1 cellular context compared by ENCODE assay signal in the genomic region with DNA sequence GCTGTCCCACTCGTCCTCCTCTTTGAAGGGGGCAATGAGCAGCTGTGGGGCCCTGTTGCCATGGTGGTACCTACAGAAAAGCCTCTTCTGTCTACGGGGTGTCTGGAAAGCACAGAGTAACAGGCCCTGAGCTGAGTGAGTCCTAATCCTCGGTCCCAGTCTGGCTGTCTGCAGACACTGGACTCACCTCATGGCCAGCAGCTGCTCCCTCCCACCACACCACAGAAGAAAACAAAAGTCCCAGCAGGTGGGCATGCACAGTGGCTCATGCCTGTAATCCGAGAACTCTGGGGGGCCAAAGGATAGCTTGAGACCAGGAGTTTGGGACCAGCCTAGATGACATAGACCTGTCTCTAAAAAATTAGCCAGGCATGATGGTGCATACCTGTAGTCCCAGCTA.
TF ChIP-seq lines count a peak whose summit lies in the region.

No MANE protein-coding gene starts in this region.

TF ChIP-seq in GM23338, 12 proteins besides CTCF, POLR2A, EP300 and RAD21:
- TF ChIP-seq POLR2AphosphoS5 (IDR thresholded peaks at IDR 0.05; ENCODE audit: low read depth) (no peak), STAT1 (IDR thresholded peaks at IDR 0.05; ENCODE audit: unreplicated experiment) (no peak), ETS1 (IDR thresholded peaks at IDR 0.05) (no peak)
- TF ChIP-seq, protein P1, sequence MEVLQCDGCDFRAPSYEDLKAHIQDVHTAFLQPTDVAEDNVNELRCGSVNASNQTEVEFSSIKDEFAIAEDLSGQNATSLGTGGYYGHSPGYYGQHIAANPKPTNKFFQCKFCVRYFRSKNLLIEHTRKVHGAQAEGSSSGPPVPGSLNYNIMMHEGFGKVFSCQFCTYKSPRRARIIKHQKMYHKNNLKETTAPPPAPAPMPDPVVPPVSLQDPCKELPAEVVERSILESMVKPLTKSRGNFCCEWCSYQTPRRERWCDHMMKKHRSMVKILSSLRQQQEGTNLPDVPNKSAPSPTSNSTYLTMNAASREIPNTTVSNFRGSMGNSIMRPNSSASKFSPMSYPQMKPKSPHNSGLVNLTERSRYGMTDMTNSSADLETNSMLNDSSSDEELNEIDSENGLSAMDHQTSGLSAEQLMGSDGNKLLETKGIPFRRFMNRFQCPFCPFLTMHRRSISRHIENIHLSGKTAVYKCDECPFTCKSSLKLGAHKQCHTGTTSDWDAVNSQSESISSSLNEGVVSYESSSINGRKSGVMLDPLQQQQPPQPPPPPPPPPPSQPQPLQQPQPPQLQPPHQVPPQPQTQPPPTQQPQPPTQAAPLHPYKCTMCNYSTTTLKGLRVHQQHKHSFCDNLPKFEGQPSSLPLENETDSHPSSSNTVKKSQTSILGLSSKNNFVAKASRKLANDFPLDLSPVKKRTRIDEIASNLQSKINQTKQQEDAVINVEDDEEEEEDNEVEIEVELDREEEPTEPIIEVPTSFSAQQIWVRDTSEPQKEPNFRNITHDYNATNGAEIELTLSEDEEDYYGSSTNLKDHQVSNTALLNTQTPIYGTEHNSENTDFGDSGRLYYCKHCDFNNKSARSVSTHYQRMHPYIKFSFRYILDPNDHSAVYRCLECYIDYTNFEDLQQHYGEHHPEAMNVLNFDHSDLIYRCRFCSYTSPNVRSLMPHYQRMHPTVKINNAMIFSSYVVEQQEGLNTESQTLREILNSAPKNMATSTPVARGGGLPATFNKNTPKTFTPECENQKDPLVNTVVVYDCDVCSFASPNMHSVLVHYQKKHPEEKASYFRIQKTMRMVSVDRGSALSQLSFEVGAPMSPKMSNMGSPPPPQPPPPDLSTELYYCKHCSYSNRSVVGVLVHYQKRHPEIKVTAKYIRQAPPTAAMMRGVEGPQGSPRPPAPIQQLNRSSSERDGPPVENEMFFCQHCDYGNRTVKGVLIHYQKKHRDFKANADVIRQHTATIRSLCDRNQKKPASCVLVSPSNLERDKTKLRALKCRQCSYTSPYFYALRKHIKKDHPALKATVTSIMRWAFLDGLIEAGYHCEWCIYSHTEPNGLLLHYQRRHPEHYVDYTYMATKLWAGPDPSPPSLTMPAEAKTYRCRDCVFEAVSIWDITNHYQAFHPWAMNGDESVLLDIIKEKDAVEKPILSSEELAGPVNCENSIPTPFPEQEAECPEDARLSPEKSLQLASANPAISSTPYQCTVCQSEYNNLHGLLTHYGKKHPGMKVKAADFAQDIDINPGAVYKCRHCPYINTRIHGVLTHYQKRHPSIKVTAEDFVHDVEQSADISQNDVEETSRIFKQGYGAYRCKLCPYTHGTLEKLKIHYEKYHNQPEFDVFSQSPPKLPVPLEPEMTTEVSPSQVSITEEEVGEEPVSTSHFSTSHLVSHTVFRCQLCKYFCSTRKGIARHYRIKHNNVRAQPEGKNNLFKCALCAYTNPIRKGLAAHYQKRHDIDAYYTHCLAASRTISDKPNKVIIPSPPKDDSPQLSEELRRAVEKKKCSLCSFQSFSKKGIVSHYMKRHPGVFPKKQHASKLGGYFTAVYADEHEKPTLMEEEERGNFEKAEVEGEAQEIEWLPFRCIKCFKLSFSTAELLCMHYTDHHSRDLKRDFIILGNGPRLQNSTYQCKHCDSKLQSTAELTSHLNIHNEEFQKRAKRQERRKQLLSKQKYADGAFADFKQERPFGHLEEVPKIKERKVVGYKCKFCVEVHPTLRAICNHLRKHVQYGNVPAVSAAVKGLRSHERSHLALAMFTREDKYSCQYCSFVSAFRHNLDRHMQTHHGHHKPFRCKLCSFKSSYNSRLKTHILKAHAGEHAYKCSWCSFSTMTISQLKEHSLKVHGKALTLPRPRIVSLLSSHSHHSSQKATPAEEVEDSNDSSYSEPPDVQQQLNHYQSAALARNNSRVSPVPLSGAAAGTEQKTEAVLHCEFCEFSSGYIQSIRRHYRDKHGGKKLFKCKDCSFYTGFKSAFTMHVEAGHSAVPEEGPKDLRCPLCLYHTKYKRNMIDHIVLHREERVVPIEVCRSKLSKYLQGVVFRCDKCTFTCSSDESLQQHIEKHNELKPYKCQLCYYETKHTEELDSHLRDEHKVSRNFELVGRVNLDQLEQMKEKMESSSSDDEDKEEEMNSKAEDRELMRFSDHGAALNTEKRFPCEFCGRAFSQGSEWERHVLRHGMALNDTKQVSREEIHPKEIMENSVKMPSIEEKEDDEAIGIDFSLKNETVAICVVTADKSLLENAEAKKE (CRISPR knock-in tag; IDR thresholded peaks at IDR 0.05) = no peak
